15 cellular contexts compared by ENCODE assay signal in genomic region chr1:60427194-60427593, GRCh38.
"Had no signal": no experiment of that assay in that cellular context is flagged by ENCODE, and none has a peak within 500 bp of the region (broad histone marks: within the 10 kb centered on the region; RNA-seq: fewer than 3 reads in every experiment).

No MANE protein-coding gene starts in this region.

- H3K27ac ChIP-seq: epithelial cell of prostate, pancreas, SK-N-MC had no signal

- H3K27me3 ChIP-seq: pancreas had no signal

- H3K4me1 ChIP-seq: pancreas had no signal

- H3K9me3 ChIP-seq: pancreas had no signal

- DNase-seq: activated CD4-positive, alpha-beta T cell treated with anti-CD3 and anti-CD28 coated beads, Interleukin-2, amount 10 ng/mL, durations not matched to agents 24 days and 14 days; activated naive CD4-positive, alpha-beta T cell treated with Interleukin-2 at 50 U/mL for 16 hours; activated naive CD8-positive, alpha-beta T cell treated with anti-CD3 and anti-CD28 coated beads, Interleukin-2, amount 50 U/mL, for 24 hours; cerebellar nuclear complex; effector memory CD8-positive, alpha-beta T cell; left colon; pancreas; retina; stimulated activated CD4-positive, alpha-beta T cell treated with anti-CD3 and anti-CD28 coated beads, Interleukin-2, amount 100 ng/mL, for 24 hours; stimulated activated naive B cell treated with anti-CD40 and anti-IgM and Interleukin-4, amounts not matched to agents 10 μg/mL and 1 μg/mL and 100 μg/mL, for 72 hours; substantia nigra; T-helper 1 cell had no signal

- ATAC-seq: activated naive CD8-positive, alpha-beta T cell treated with anti-CD3 and anti-CD28 coated beads, Interleukin-2, amount 50 U/mL, for 24 hours; effector memory CD8-positive, alpha-beta T cell; left colon; stimulated activated naive B cell treated with anti-CD40 and anti-IgM and Interleukin-4, amounts not matched to agents 10 μg/mL and 1 μg/mL and 100 μg/mL, for 72 hours; WTC11 had no signal

- H3K4me3 ChIP-seq: pancreas, SK-N-MC had no signal

- H3K36me3 ChIP-seq: pancreas had no signal
